ENCODE assay signal across 21 cellular contexts in genomic region chr10:113424984-113425383, GRCh38.
A peak's percentile ranks its signal among the peaks of the same experiment; 100 is the strongest.
DNase-seq lines count a peak whose midpoint lies in the region; ATAC-seq and TF ChIP-seq lines count a peak whose summit lies in the region.
"Had no signal": no experiment of that assay in that cellular context is flagged by ENCODE, and none has a peak within 500 bp of the region (broad histone marks: within the 10 kb centered on the region; RNA-seq: fewer than 3 reads in every experiment).

No MANE protein-coding gene starts in this region.

- WGBS in mammary epithelial cell (ENCODE audit: low coverage, missing lambda C conversion rate): 69% methylated on average over 2 of the region's 3 CpGs

- no peaks in the 10 kb centered on the region for H4K20me1 ChIP-seq in mammary epithelial cell (ENCODE audit: insufficient read depth, low read length)
- H4K20me1 ChIP-seq: BLaER1 had no signal

- H3K9me3 ChIP-seq in breast epithelium (peaks cover 1 to 7% of the 10 kb centered on the region in 2 donors), mammary epithelial cell (replicated peaks; ENCODE audit: insufficient read depth, low read length) (peaks cover 6% of the 10 kb centered on the region), lower lobe of right lung (peaks cover 6% of the 10 kb centered on the region), upper lobe of right lung (peaks cover 3% of the 10 kb centered on the region)

- no peaks in the 10 kb centered on the region for H3K79me2 ChIP-seq in mammary epithelial cell (ENCODE audit: insufficient read depth, low read length)

- ATAC-seq in lower lobe of right lung (peak; percentile 4 to 13), upper lobe of right lung (peak; percentile 5), HG02642 (IDR thresholded peaks at IDR 0.05; ENCODE audit: poor library complexity, unreplicated experiment) (no peak)
- ATAC-seq: GM23338 had no signal

- H3K27ac ChIP-seq in breast epithelium (peak overlapping the region; percentile 48 to 75), mammary epithelial cell (ENCODE audit: insufficient read depth, low read depth, low read length) (no peak overlapping the region), VCaP (peak overlapping the region; percentile 29), lower lobe of right lung (peak overlapping the region; percentile 22), upper lobe of right lung (peak overlapping the region; percentile 19)
- H3K27ac ChIP-seq: BLaER1, HL-60, KMS-11, PC-9 had no signal

- no peaks in the 10 kb centered on the region for H3K4me1 ChIP-seq in breast epithelium
- H3K4me1 ChIP-seq in mammary epithelial cell (ENCODE audit: insufficient read depth, low read length): no peaks in the 10 kb centered on the region
- peaks cover 11% of the 10 kb centered on the region for H3K4me1 ChIP-seq in lower lobe of right lung
- peaks cover 5% of the 10 kb centered on the region for H3K4me1 ChIP-seq in upper lobe of right lung
- H3K4me1 ChIP-seq: BLaER1 had no signal

- no peak for DNase-seq in breast epithelium (ENCODE audit: low spot score in 2 of 2)
- DNase-seq in mammary epithelial cell: no peak
- DNase-seq in lower lobe of right lung: no peak
- no peak for DNase-seq in upper lobe of right lung
- no peak for DNase-seq in SHP77 (lab: John Stamatoyannopoulos, UW)
- DNase-seq in D341Med (ENCODE audit: low spot score): no peak
- DNase-seq: CD4-positive, CD25-positive, alpha-beta regulatory T cell; GF-D8; H9; MM.1S; NCI-H446 treated with DMSO at 0.1 percent for 48 hours; NCI-H526; NCI-H82; NK-92 treated with Interleukin-12 subunit alpha and Interleukin-12 subunit beta, amount 100 ng/mL, for 24 hours; PC-9 had no signal

- in situ Hi-C loops in mammary epithelial cell (cut with MboI; ENCODE audit: low sequenced_read_pairs in 2 of 2): no loop called here

- intact Hi-C loops in breast epithelium (cut with DNase I; ENCODE audit: low total_unique reads) (no loop called here), mammary epithelial cell (cut with micrococcal nuclease) (no loop called here), lower lobe of right lung (cut with DNase I) (no loop called here), upper lobe of right lung (cut with DNase I) (no loop called here)

- no peak overlapping the region for H3K9ac ChIP-seq in mammary epithelial cell (ENCODE audit: insufficient read depth, low read length)
- H3K9ac ChIP-seq: BLaER1, KMS-11 had no signal

- no TSS peak for BruUV-seq in mammary epithelial cell (replicated peaks; lab: Mats Ljungman, UMichigan)

- CTCF ChIA-PET in mammary epithelial cell (lab: Charles Lee; ENCODE audit: low non-redundant PET): no interaction called here

- no peaks in the 10 kb centered on the region for H3K36me3 ChIP-seq in breast epithelium
- H3K36me3 ChIP-seq in mammary epithelial cell (ENCODE audit: insufficient read depth, low read length): no peaks in the 10 kb centered on the region
- H3K36me3 ChIP-seq in lower lobe of right lung: no peaks in the 10 kb centered on the region
- no peaks in the 10 kb centered on the region for H3K36me3 ChIP-seq in upper lobe of right lung
- H3K36me3 ChIP-seq: BLaER1 had no signal

- TF ChIP-seq CTCF in breast epithelium (IDR thresholded peaks at IDR 0.05) (no peak), mammary epithelial cell (conservative IDR thresholded peaks at IDR 0.05 in 1 of 2, IDR thresholded peaks at IDR 0.05 in 1 of 2; ENCODE audit: extremely low read depth in 1 of 2, insufficient read depth in 1 of 2, low read depth in 1 of 2, low read length in 2 of 2) (no peak), VCaP (conservative IDR thresholded peaks at IDR 0.05) (no peak), lower lobe of right lung (IDR thresholded peaks at IDR 0.05) (no peak), upper lobe of right lung (IDR thresholded peaks at IDR 0.05) (no peak)

- H3K27me3 ChIP-seq in breast epithelium (no peaks in the 10 kb centered on the region), mammary epithelial cell (ENCODE audit: insufficient read depth, low read length) (no peaks in the 10 kb centered on the region), lower lobe of right lung (ENCODE audit: low read depth) (no peaks in the 10 kb centered on the region), upper lobe of right lung (no peaks in the 10 kb centered on the region)
- H3K27me3 ChIP-seq: BLaER1 had no signal

- no peak overlapping the region for H2AFZ ChIP-seq in mammary epithelial cell (ENCODE audit: low read depth, low read length)
- H2AFZ ChIP-seq: GM23338, PC-9 had no signal

- no peak overlapping the region for H3K4me2 ChIP-seq in mammary epithelial cell (ENCODE audit: insufficient read depth, low read depth, low read length)
- H3K4me2 ChIP-seq: BLaER1, GM23338, KMS-11, PC-9 had no signal

- dilution Hi-C loops in mammary epithelial cell (cut with HindIII; ENCODE audit: low sequenced_read_pairs): no loop called here

- no peak for TF ChIP-seq POLR2A in breast epithelium (IDR thresholded peaks at IDR 0.05)

- H3K4me3 ChIP-seq in breast epithelium (no peak overlapping the region), mammary epithelial cell (replicated peaks in 1 of 3; ENCODE audit: insufficient read depth in 1 of 3, low read depth in 2 of 3, low read length in 3 of 3) (no peak overlapping the region), lower lobe of right lung (no peak overlapping the region), upper lobe of right lung (no peak overlapping the region)
- H3K4me3 ChIP-seq: BLaER1, GM23338, PC-9 had no signal
